In genomic region chr16:54431997-54432367, GRCh38 we compare ENCODE assay signal across 21 cellular contexts.
A peak's percentile ranks its signal among the peaks of the same experiment; 100 is the strongest.
DNase-seq lines count a peak whose midpoint lies in the region; ATAC-seq, FAIRE-seq and TF ChIP-seq lines count a peak whose summit lies in the region.
"Had no signal": no experiment of that assay in that cellular context is flagged by ENCODE, and none has a peak within 500 bp of the region (broad histone marks: within the 10 kb centered on the region; RNA-seq: fewer than 3 reads in every experiment).

No MANE protein-coding gene starts in this region.

- 42% methylated on average over 6 of the region's 6 CpGs for WGBS in HepG2 (ENCODE audit: low lambda C conversion rate)
- WGBS in right lobe of liver (ENCODE audit: insufficient coverage, low coverage, low lambda C conversion rate, missing lambda C conversion rate) = 75% methylated on average over 6 of the region's 6 CpGs
- WGBS in body of pancreas, 2 donors = 56 to 64% methylated on average over 6 of the region's 6 CpGs

- H3K36me3 ChIP-seq in HepG2 (replicated peaks in 1 of 2; ENCODE audit: control insufficient read depth in 1 of 2, insufficient read depth in 2 of 2, low read length in 2 of 2) (no peaks in the 10 kb centered on the region), right lobe of liver (no peaks in the 10 kb centered on the region), body of pancreas (replicated peaks in 1 of 2; ENCODE audit: insufficient read depth in 1 of 2, low read depth in 2 of 2) (no peaks in the 10 kb centered on the region), upper lobe of right lung (no peaks in the 10 kb centered on the region)

- H3K27me3 ChIP-seq in HepG2 (ENCODE audit: control insufficient read depth in 1 of 2, insufficient read depth in 2 of 2, low read length in 2 of 2) = peaks cover 0 to 41% of the 10 kb centered on the region in 2 experiments; a peak in 3 of 5 replicates
- H3K27me3 ChIP-seq in right lobe of liver = no peaks in the 10 kb centered on the region
- H3K27me3 ChIP-seq in body of pancreas = no peaks in the 10 kb centered on the region
- peaks cover 7% of the 10 kb centered on the region for H3K27me3 ChIP-seq in upper lobe of right lung

- no peak for TF ChIP-seq CTCF in HepG2 (CRISPR knock-in tag; IDR thresholded peaks at IDR 0.05)
- TF ChIP-seq CTCF in right lobe of liver (IDR thresholded peaks at IDR 0.05) = no peak
- no peak for TF ChIP-seq CTCF in body of pancreas (IDR thresholded peaks at IDR 0.05)
- no peak for TF ChIP-seq CTCF in nephron (IDR thresholded peaks at IDR 0.05; ENCODE audit: unreplicated experiment in 3 of 3)
- no peak for TF ChIP-seq CTCF in upper lobe of right lung (IDR thresholded peaks at IDR 0.05)

- in situ Hi-C loops in HepG2 (cut with HindIII; ENCODE audit: extremely low pct_ligation_motif_present, low pct_unique_long_range_greater_than_20kb) = no loop called here

- no peak for TF ChIP-seq EP300 in HepG2 (IDR thresholded peaks at IDR 0.05; ENCODE audit: low read depth in 2 of 2, low read length in 2 of 2)
- no peak for TF ChIP-seq EP300 in HepG2 (CRISPR knock-in tag; IDR thresholded peaks at IDR 0.05; ENCODE audit: borderline replicate concordance)

- peaks cover 25% of the 10 kb centered on the region for H3K4me1 Mint-ChIP-seq in nephron
- H3K4me1 Mint-ChIP-seq: CD14-positive monocyte had no signal

- H4K20me1 ChIP-seq in HepG2 (ENCODE audit: insufficient read depth, low read length) = no peaks in the 10 kb centered on the region

- H3K79me2 ChIP-seq in HepG2 (ENCODE audit: insufficient read depth, low read length) = no peaks in the 10 kb centered on the region

- H3K4me3 Mint-ChIP-seq in nephron = peak overlapping the region in 1 of 3 experiments; percentile 25

- no peak for DNase-seq in HepG2 (ENCODE audit: low spot score)
- no peak for DNase-seq in right lobe of liver
- no peak for DNase-seq in body of pancreas
- no peak for DNase-seq in upper lobe of right lung
- no peak for DNase-seq in NCI-H146 (lab: John Stamatoyannopoulos, UW)
- DNase-seq in GM19239 (ENCODE audit: insufficient read length, low spot score) = no peak
- DNase-seq: Caco-2, DMS53, IMR-90, NCI-H1436, NCI-H2081 treated with DMSO at 0.1 percent for 48 hours, NCI-H226, Right ventricle myocardium superior had no signal

- peaks cover 24% of the 10 kb centered on the region for H3K9me3 Mint-ChIP-seq in nephron

- H3K9me3 ChIP-seq in HepG2 (ENCODE audit: low read length) (peaks cover 6% of the 10 kb centered on the region; the same call in 1 of the 2 replicates), right lobe of liver (no peaks in the 10 kb centered on the region), body of pancreas (no peaks in the 10 kb centered on the region), upper lobe of right lung (no peaks in the 10 kb centered on the region)

- POLR2A ChIA-PET in HepG2 (lab: Yijun Ruan, JAX) = no interaction called here

- no peak overlapping the region for H3K9ac ChIP-seq in HepG2 (ENCODE audit: insufficient read depth, low read depth, low read length)

- peaks cover 69% of the 10 kb centered on the region for H3K27me3 Mint-ChIP-seq in nephron (ENCODE audit: low read depth)

- peak overlapping the region; percentile 63 for H3K4me2 ChIP-seq in HepG2 (ENCODE audit: low read depth, low read length)
- H3K4me2 ChIP-seq: A549 had no signal

- H3K4me1 ChIP-seq in HepG2 (ENCODE audit: insufficient read depth, low read length) (peaks cover 47% of the 10 kb centered on the region), right lobe of liver (peaks cover 0 to 24% (median 10%) of the 10 kb centered on the region in 4 donors), body of pancreas (peaks cover 20% of the 10 kb centered on the region), upper lobe of right lung (no peaks in the 10 kb centered on the region)
- H3K4me1 ChIP-seq: Caco-2 had no signal

- H3K36me3 Mint-ChIP-seq in nephron (ENCODE audit: low read depth) = peaks cover 5% of the 10 kb centered on the region
- H3K36me3 Mint-ChIP-seq: CD14-positive monocyte had no signal

- no peak overlapping the region for H3K4me3 ChIP-seq in HepG2 (replicated peaks in 1 of 3; ENCODE audit: insufficient read depth in 1 of 3, low read depth in 2 of 3, low read length in 3 of 3)
- H3K4me3 ChIP-seq in right lobe of liver = no peak overlapping the region
- H3K4me3 ChIP-seq in body of pancreas = no peak overlapping the region
- H3K4me3 ChIP-seq in upper lobe of right lung = no peak overlapping the region
- H3K4me3 ChIP-seq: A549 had no signal

- ATAC-seq in HepG2 (peak; percentile 9; the same call in 2 of the 3 replicates), right lobe of liver (no peak), body of pancreas (no peak), upper lobe of right lung (peak; percentile 21), HG02852 (IDR thresholded peaks at IDR 0.05; ENCODE audit: unreplicated experiment) (no peak)
- ATAC-seq: A549, Panc1 had no signal

- H3K27ac ChIP-seq in HepG2 (ENCODE audit: extremely low read length, insufficient read depth, low read length) (no peak overlapping the region), right lobe of liver (no peak overlapping the region), body of pancreas (peak overlapping the region in 3 of 4 donors; percentile 59 to 73 (median 60)), upper lobe of right lung (peak overlapping the region; percentile 17)
- H3K27ac ChIP-seq: A549 had no signal

- TF ChIP-seq POLR2A in HepG2 (IDR thresholded peaks at IDR 0.05; ENCODE audit: insufficient read depth in 1 of 2, low read depth in 2 of 2, low read length in 2 of 2) = no peak
- TF ChIP-seq POLR2A in right lobe of liver (IDR thresholded peaks at IDR 0.05) = no peak
- TF ChIP-seq POLR2A in body of pancreas (IDR thresholded peaks at IDR 0.05) = no peak

- BruUV-seq in HepG2 (replicated peaks; lab: Mats Ljungman, UMichigan) = no TSS peak

- intact Hi-C loops in HepG2 (cut with micrococcal nuclease; ENCODE audit: unreplicated experiment) = loop anchor here (10.0 kb wide), 1 partner anchor 117 kb away; no protein-coding TSS in a partner anchor
- intact Hi-C loops in right lobe of liver (cut with DNase I) = no loop called here
- intact Hi-C loops in body of pancreas (cut with DNase I) = no loop called here
- intact Hi-C loops in upper lobe of right lung (cut with DNase I) = no loop called here

- FAIRE-seq in HepG2 (lab: Jason Lieb, UNC) (peak; percentile 56), GM19239 (lab: Jason Lieb, UNC) (no peak)
- FAIRE-seq: A549, G401.6, GM12891, H54 had no signal

- H3K27ac Mint-ChIP-seq in nephron = peak overlapping the region in 2 of 3 experiments; percentile 9 to 39
- H3K27ac Mint-ChIP-seq: CD14-positive monocyte had no signal

- no peak for TF ChIP-seq RAD21 in HepG2 (CRISPR knock-in tag; IDR thresholded peaks at IDR 0.05)

- CTCF ChIA-PET in HepG2 (lab: Yijun Ruan, JAX; ENCODE audit: low intra/inter-chr PET ratio, low total read pairs) = no interaction called here

- no peak overlapping the region for H2AFZ ChIP-seq in HepG2 (ENCODE audit: low read length)

TF ChIP-seq in HepG2, 621 proteins besides CTCF, POLR2A, EP300 and RAD21:
- no peak for TF ChIP-seq KAT2B (IDR thresholded peaks at IDR 0.05; ENCODE audit: borderline replicate concordance, low read depth, low read length)
- TF ChIP-seq ZNF710 (CRISPR knock-in tag; IDR thresholded peaks at IDR 0.05; ENCODE audit: borderline replicate concordance) = 0 out of 2 replicates have a peak, but pooled peaks have one; percentile 48
- 0 out of 2 replicates have a peak, but pooled peaks have one; percentile 4 for TF ChIP-seq POGZ (CRISPR knock-in tag; IDR thresholded peaks at IDR 0.05)
- 0 out of 2 replicates have a peak, but pooled peaks have one; percentile 2 for TF ChIP-seq ZNF878 (CRISPR knock-in tag; IDR thresholded peaks at IDR 0.05)

Comparison
In these comparisons a context has a peak if more than half of its experiments do, and no peak if none do; other contexts are left out.
1. ATAC-seq: peak in HepG2 (single experiment) and upper lobe of right lung (single experiment); none in right lobe of liver (0 of 4), body of pancreas (single experiment) and HG02852 (single experiment).
2. H3K27ac ChIP-seq: peak in body of pancreas (3 of 4) and upper lobe of right lung (single experiment); none in HepG2 (single experiment) and right lobe of liver (0 of 3).